ENCODE assay signal across 14 cellular contexts in genomic region chr10:88313897-88314296, GRCh38.
DNase-seq lines count a peak whose midpoint lies in the region; ATAC-seq, FAIRE-seq and TF ChIP-seq lines count a peak whose summit lies in the region.
"Had no signal": no experiment of that assay in that cellular context is flagged by ENCODE, and none has a peak within 500 bp of the region (broad histone marks: within the 10 kb centered on the region; RNA-seq: fewer than 3 reads in every experiment).

No MANE protein-coding gene starts in this region.

- DNase-seq in H54 (ENCODE audit: insufficient read length, low spot score) (no peak), suprapubic skin (ENCODE audit: low spot score in 2 of 2) (no peak), HK-2 (ENCODE audit: unreplicated experiment) (no peak)
- no peak for DNase-seq in activated T-helper 1 cell treated with anti-CD3 and anti-CD28 coated beads, Interleukin-12 subunit alpha, Interleukin-12 subunit beta, Interleukin-2, Interleukin-4 antibody, amounts not matched to agents 30 ng/mL and 10 ng/mL and 1 ng/mL, durations not matched to agents 14 hours and 24 hours and 36 hours (ENCODE audit: low spot score)
- DNase-seq: C1 segment of cervical spinal cord; Calu3; CD4-positive, alpha-beta T cell; DMS 273 treated with DMSO at 0.1 percent for 48 hours had no signal

- H3K27ac ChIP-seq in KOPT-K1 (ENCODE audit: low read depth, low read length, poor library complexity, severe bottlenecking), result peak overlapping the region; percentile 25
- peak overlapping the region; percentile 9 for H3K27ac ChIP-seq in suprapubic skin

- no peak for TF ChIP-seq CTCF in suprapubic skin (IDR thresholded peaks at IDR 0.05)

- peaks cover 51% of the 10 kb centered on the region for H3K36me3 ChIP-seq in KOPT-K1 (ENCODE audit: insufficient read depth, low read length)
- no peaks in the 10 kb centered on the region for H3K36me3 ChIP-seq in suprapubic skin

- TF ChIP-seq POLR2A in H54 (IDR thresholded peaks at IDR 0.05; ENCODE audit: low read depth, low read length), result no peak
- no peak for TF ChIP-seq POLR2A in suprapubic skin (IDR thresholded peaks at IDR 0.05)

- WGBS in suprapubic skin, result 75% methylated on average over 1 of the region's 1 CpG

- peaks cover 15% of the 10 kb centered on the region for H3K4me1 Mint-ChIP-seq in activated T-helper 1 cell treated with anti-CD3 and anti-CD28 coated beads, Interleukin-12 subunit alpha, Interleukin-12 subunit beta, Interleukin-2, Interleukin-4 antibody, amounts not matched to agents 30 ng/mL and 10 ng/mL and 1 ng/mL, durations not matched to agents 14 hours and 24 hours and 36 hours (ENCODE audit: low read depth)

- H3K4me3 ChIP-seq in suprapubic skin, result no peak overlapping the region
- H3K4me3 ChIP-seq: K562 had no signal

- H3K4me3 Mint-ChIP-seq in activated T-helper 1 cell treated with anti-CD3 and anti-CD28 coated beads, Interleukin-12 subunit alpha, Interleukin-12 subunit beta, Interleukin-2, Interleukin-4 antibody, amounts not matched to agents 30 ng/mL and 10 ng/mL and 1 ng/mL, durations not matched to agents 14 hours and 24 hours and 36 hours, result no peak overlapping the region
- H3K4me3 Mint-ChIP-seq: B cell; CD4-positive, alpha-beta T cell had no signal

- H3K9me3 ChIP-seq in KOPT-K1 (ENCODE audit: insufficient read depth, low read length, poor library complexity, severe bottlenecking) (peaks cover 14% of the 10 kb centered on the region), suprapubic skin (no peaks in the 10 kb centered on the region)

- ATAC-seq in GM19328 (IDR thresholded peaks at IDR 0.05; ENCODE audit: unreplicated experiment), result no peak
- no peak for ATAC-seq in HG02884 (IDR thresholded peaks at IDR 0.05; ENCODE audit: unreplicated experiment)
- ATAC-seq: HCT116, K562 had no signal

- peaks cover 8% of the 10 kb centered on the region for H3K9me3 Mint-ChIP-seq in activated T-helper 1 cell treated with anti-CD3 and anti-CD28 coated beads, Interleukin-12 subunit alpha, Interleukin-12 subunit beta, Interleukin-2, Interleukin-4 antibody, amounts not matched to agents 30 ng/mL and 10 ng/mL and 1 ng/mL, durations not matched to agents 14 hours and 24 hours and 36 hours

- FAIRE-seq in H54 (lab: Jason Lieb, UNC), result peak; percentile 45
- FAIRE-seq: K562 had no signal

- peaks cover 9% of the 10 kb centered on the region for H3K36me3 Mint-ChIP-seq in activated T-helper 1 cell treated with anti-CD3 and anti-CD28 coated beads, Interleukin-12 subunit alpha, Interleukin-12 subunit beta, Interleukin-2, Interleukin-4 antibody, amounts not matched to agents 30 ng/mL and 10 ng/mL and 1 ng/mL, durations not matched to agents 14 hours and 24 hours and 36 hours (ENCODE audit: low read depth)

- peak overlapping the region; percentile 27 for H3K27ac Mint-ChIP-seq in activated T-helper 1 cell treated with anti-CD3 and anti-CD28 coated beads, Interleukin-12 subunit alpha, Interleukin-12 subunit beta, Interleukin-2, Interleukin-4 antibody, amounts not matched to agents 30 ng/mL and 10 ng/mL and 1 ng/mL, durations not matched to agents 14 hours and 24 hours and 36 hours
- H3K27ac Mint-ChIP-seq: B cell; CD4-positive, alpha-beta T cell had no signal

- no peak for TF ChIP-seq EP300 in suprapubic skin (IDR thresholded peaks at IDR 0.05)

- H3K27me3 ChIP-seq in suprapubic skin, result no peaks in the 10 kb centered on the region

- peaks cover 2% of the 10 kb centered on the region for H3K4me1 ChIP-seq in suprapubic skin

- peaks cover 5% of the 10 kb centered on the region for H3K27me3 Mint-ChIP-seq in activated T-helper 1 cell treated with anti-CD3 and anti-CD28 coated beads, Interleukin-12 subunit alpha, Interleukin-12 subunit beta, Interleukin-2, Interleukin-4 antibody, amounts not matched to agents 30 ng/mL and 10 ng/mL and 1 ng/mL, durations not matched to agents 14 hours and 24 hours and 36 hours (ENCODE audit: insufficient read depth)
- H3K27me3 Mint-ChIP-seq: B cell; CD4-positive, alpha-beta T cell had no signal

- intact Hi-C loops in activated T-helper 1 cell treated with anti-CD3 and anti-CD28 coated beads, Interleukin-12 subunit alpha, Interleukin-12 subunit beta, Interleukin-2, Interleukin-4 antibody, amounts not matched to agents 30 ng/mL and 10 ng/mL and 1 ng/mL, durations not matched to agents 14 hours and 24 hours and 36 hours (cut with micrococcal nuclease), result loop anchor here (2.0 kb wide), 1 partner anchor 43 kb away; no protein-coding TSS in a partner anchor
